10 cellular contexts compared by ENCODE assay signal in the genomic region with DNA sequence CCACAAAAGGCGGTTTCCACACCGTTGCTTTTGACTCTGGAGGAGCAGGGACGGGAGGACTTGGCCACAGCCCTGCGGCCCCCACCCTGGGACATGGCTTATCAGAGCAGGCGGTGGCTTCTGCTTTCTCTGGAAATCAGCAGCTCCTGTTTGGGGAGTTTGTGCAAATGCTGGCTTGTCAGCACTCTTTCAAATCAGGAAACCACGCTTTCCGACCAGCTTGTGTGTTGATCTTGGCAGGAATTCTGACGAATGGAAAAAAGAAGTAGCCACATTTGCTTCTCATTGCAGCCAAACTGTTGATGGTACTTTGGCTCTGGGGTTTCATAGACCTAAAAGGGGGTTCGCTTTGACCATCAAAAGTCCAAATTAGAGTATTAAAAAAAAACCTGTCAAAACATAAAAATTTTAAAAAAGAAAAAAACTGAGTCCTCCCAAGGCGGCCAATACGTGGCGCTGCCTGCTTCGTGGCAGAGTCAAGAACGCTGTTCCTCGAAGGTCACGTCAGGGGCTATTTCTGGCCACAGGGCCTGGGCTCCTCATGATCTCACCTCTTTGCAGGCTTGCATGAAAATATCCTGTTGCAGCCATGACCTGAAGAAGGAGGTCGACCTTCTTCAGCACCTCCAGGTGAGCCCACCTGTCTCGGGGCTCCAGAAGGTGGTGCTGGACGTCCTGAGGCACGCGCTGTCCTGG.
DNase-seq lines count a peak whose midpoint lies in the region; TF ChIP-seq lines count a peak whose summit lies in the region.
"Had no signal": no experiment of that assay in that cellular context is flagged by ENCODE, and none has a peak within 500 bp of the region (broad histone marks: within the 10 kb centered on the region; RNA-seq: fewer than 3 reads in every experiment).

No MANE protein-coding gene starts in this region.

- intact Hi-C loops in thyroid gland (cut with DNase I) = no loop called here

- no peaks in the 10 kb centered on the region for H3K36me3 Mint-ChIP-seq in progenitor cell of endocrine pancreas (ENCODE audit: insufficient read depth)

- no peaks in the 10 kb centered on the region for H3K27me3 ChIP-seq in thyroid gland
- H3K27me3 ChIP-seq: BE2C had no signal

- peak overlapping the region; percentile 10 to 73 (median 69) for H3K27ac ChIP-seq in thyroid gland

- WGBS in thyroid gland, 2 donors = 31 to 37% methylated on average over 19 to 21 of the region's 21 CpGs

- no peaks in the 10 kb centered on the region for H3K9me3 Mint-ChIP-seq in progenitor cell of endocrine pancreas (ENCODE audit: low read depth)

- H3K4me3 ChIP-seq in thyroid gland (replicated peaks in 1 of 3) = no peak overlapping the region

- no peaks in the 10 kb centered on the region for H3K36me3 ChIP-seq in thyroid gland
- H3K36me3 ChIP-seq: BE2C had no signal

- peaks cover 9% of the 10 kb centered on the region for H3K27me3 Mint-ChIP-seq in progenitor cell of endocrine pancreas

- TF ChIP-seq CTCF in thyroid gland (IDR thresholded peaks at IDR 0.05) (no peak), progenitor cell of endocrine pancreas (IDR thresholded peaks at IDR 0.05; ENCODE audit: unreplicated experiment) (no peak)

- DNase-seq in SKM-1 treated with dmso at 0.1 percent for 144 hours (lab: John Stamatoyannopoulos, UW; ENCODE audit: unreplicated experiment) (peak; percentile 10), SKM-1 (lab: John Stamatoyannopoulos, UW; ENCODE audit: unreplicated experiment) (no peak), astrocyte of the hippocampus (ENCODE audit: low read depth, low spot score) (peak; percentile 94), inferior parietal cortex (ENCODE audit: extremely low spot score) (peak; percentile 61), thyroid gland (peak; percentile 50 to 59), DMS53 (lab: John Stamatoyannopoulos, UW) (no peak), progenitor cell of endocrine pancreas (ENCODE audit: low spot score, unreplicated experiment) (no peak), ACHN (no peak)
- DNase-seq: BE2C; stimulated activated CD8-positive, alpha-beta memory T cell treated with anti-CD3 and anti-CD28 coated beads, Interleukin-4, amount 100 ng/mL, for 48 hours had no signal

- in situ Hi-C loops in ACHN (cut with HindIII; ENCODE audit: low pct_ligation_motif_present, low pct_unique_long_range_greater_than_20kb, low sequenced_read_pairs) = no loop called here

- H3K9me3 ChIP-seq in thyroid gland = no peaks in the 10 kb centered on the region
- H3K9me3 ChIP-seq: BE2C had no signal

- H3K4me1 Mint-ChIP-seq in progenitor cell of endocrine pancreas (ENCODE audit: low read depth) = peaks cover 17% of the 10 kb centered on the region

- H3K27ac Mint-ChIP-seq in progenitor cell of endocrine pancreas = no peak overlapping the region

- H3K4me1 ChIP-seq in thyroid gland = peaks cover 23 to 41% of the 10 kb centered on the region in 2 donors
- H3K4me1 ChIP-seq: BE2C had no signal

- H3K4me3 Mint-ChIP-seq in progenitor cell of endocrine pancreas (ENCODE audit: low read depth) = no peak overlapping the region

- TF ChIP-seq POLR2A in thyroid gland (IDR thresholded peaks at IDR 0.05) = no peak

Comparison
In these comparisons a context has a peak if more than half of its experiments do, and no peak if none do; other contexts are left out.
1. DNase-seq: peak in SKM-1 treated with dmso at 0.1 percent for 144 hours (single experiment), astrocyte of the hippocampus (single experiment), inferior parietal cortex (single experiment) and thyroid gland (2 of 2); none in SKM-1 (single experiment), DMS53 (single experiment), progenitor cell of endocrine pancreas (single experiment) and ACHN (single experiment).